In the genomic region with DNA sequence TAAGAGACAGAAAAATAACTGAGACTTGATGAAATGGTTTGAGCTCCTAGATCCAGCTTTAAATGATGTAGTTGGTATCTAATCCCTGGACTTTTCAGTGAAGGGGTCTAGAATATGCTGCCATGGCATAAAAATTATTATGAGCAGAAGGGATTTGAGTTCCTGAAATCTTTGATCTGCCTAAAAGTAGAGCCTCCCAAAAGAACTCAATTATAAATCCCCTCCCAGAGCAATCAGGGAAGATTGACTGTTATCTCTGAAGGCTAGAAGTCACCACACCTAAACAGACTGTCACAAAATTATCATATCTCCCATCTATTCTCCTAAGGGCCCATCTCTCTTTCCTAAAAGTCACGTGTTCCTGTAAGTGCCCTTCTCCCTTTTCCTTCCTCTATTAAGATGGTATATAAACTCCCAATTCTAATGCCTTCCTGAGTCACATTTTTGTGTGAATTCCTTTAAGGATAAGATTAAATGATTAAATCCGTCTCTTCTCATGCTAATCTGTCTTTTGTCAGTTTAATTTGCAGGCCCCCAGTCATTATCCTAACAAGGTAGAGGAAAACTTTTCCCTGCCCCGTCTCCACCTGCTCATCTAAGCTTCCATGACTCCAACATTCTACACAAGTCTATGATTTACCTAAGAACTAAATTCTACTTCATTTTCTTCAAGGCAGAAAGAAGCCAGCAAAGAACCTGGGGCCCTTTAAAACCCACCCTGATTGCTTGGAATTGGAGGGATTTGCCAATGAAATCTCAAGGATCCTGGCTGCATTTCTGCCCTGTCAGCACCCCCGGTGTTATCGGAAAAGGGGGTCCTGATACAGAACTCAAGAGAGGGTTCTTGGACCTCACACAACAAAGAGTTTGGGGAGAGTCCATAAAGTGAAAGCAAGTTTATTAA, we compare ENCODE assay signal across 10 cellular contexts. TPM values are rescaled to one million over a fixed set of nuclear protein-coding genes. Genes with fewer than 3 reads are reported as not detected.
DNase-seq lines count a peak whose midpoint lies in the region; ATAC-seq and TF ChIP-seq lines count a peak whose summit lies in the region.
"Had no signal": no experiment of that assay in that cellular context is flagged by ENCODE, and none has a peak within 500 bp of the region (broad histone marks: within the 10 kb centered on the region; RNA-seq: fewer than 3 reads in every experiment).

No MANE protein-coding gene starts in this region.

- peaks cover 37% of the 10 kb centered on the region for H3K4me1 ChIP-seq in GM23248 (ENCODE audit: insufficient read depth)
- H3K4me1 ChIP-seq in gastroesophageal sphincter = peaks cover 2 to 30% (median 11%) of the 10 kb centered on the region in 3 donors

- peaks cover 35% of the 10 kb centered on the region for H3K4me1 Mint-ChIP-seq in CD14-positive monocyte

- TF ChIP-seq CTCF in gastroesophageal sphincter (IDR thresholded peaks at IDR 0.05) (no peak), GM10266 (IDR thresholded peaks at IDR 0.05; ENCODE audit: control insufficient read depth, insufficient read depth, low read depth, missing control alignments) (no peak), CD14-positive monocyte (IDR thresholded peaks at IDR 0.05) (no peak)

- intact Hi-C loops in CD14-positive monocyte (cut with micrococcal nuclease) = no loop called here

- H3K36me3 ChIP-seq in GM23248 (ENCODE audit: low read depth) (no peaks in the 10 kb centered on the region), SK-N-MC (ENCODE audit: insufficient read depth, low read length) (no peaks in the 10 kb centered on the region), gastroesophageal sphincter (no peaks in the 10 kb centered on the region)

- no peak overlapping the region for H3K4me3 Mint-ChIP-seq in CD14-positive monocyte

- H3K9ac ChIP-seq in GM23248 = peak overlapping the region; percentile 84
- H3K9ac ChIP-seq in SK-N-MC (ENCODE audit: insufficient read length) = no peak overlapping the region

- H3K9me3 Mint-ChIP-seq in CD14-positive monocyte = no peaks in the 10 kb centered on the region

- ATAC-seq in gastroesophageal sphincter = no peak

- H3K27ac ChIP-seq in GM23248 (peak overlapping the region; percentile 99), SK-N-MC (peak overlapping the region; percentile 33), gastroesophageal sphincter (peak overlapping the region in 3 of 4 donors; percentile 29 to 81 (median 79)), skin epidermis (peak overlapping the region in 17 of 21 experiments; percentile 26 to 92 (median 77))

- in situ Hi-C loops in GM23248 (cut with MboI) = no loop called here

- H4K20me1 ChIP-seq in GM23248 (ENCODE audit: insufficient read depth) = no peaks in the 10 kb centered on the region

- no peaks in the 10 kb centered on the region for H3K9me2 ChIP-seq in GM23248 (ENCODE audit: insufficient read depth)

- no peak overlapping the region for H3K27ac Mint-ChIP-seq in CD14-positive monocyte

- H3K27me3 ChIP-seq in GM23248 (replicated peaks; ENCODE audit: insufficient read depth) = no peaks in the 10 kb centered on the region
- no peaks in the 10 kb centered on the region for H3K27me3 ChIP-seq in gastroesophageal sphincter

- H2AFZ ChIP-seq in GM23248 = peak overlapping the region; percentile 19; the same call in 1 of the 2 replicates

- no peak for TF ChIP-seq POLR2A in gastroesophageal sphincter (IDR thresholded peaks at IDR 0.05)

- no peaks in the 10 kb centered on the region for H3K36me3 Mint-ChIP-seq in CD14-positive monocyte

- H3K27me3 Mint-ChIP-seq in CD14-positive monocyte (ENCODE audit: low read depth in 3 of 3) = peaks cover 6% of the 10 kb centered on the region in 3 donors

- H3K9me3 ChIP-seq in GM23248 (ENCODE audit: low read depth) (no peaks in the 10 kb centered on the region), SK-N-MC (ENCODE audit: low read depth, low read length) (no peaks in the 10 kb centered on the region), gastroesophageal sphincter (no peaks in the 10 kb centered on the region)

- WGBS in GM23248 (ENCODE audit: low coverage in 1 of 2, low lambda C conversion rate in 2 of 2, missing lambda C conversion rate in 2 of 2), 2 experiments = 78 to 84% methylated on average over 5 of the region's 5 CpGs
- 65 to 69% methylated on average over 4 of the region's 5 CpGs for WGBS in gastroesophageal sphincter (ENCODE audit: low coverage in 1 of 2), 2 donors

- H3K4me2 ChIP-seq in GM23248 (ENCODE audit: unreplicated experiment) = peak overlapping the region; percentile 70

- no peaks in the 10 kb centered on the region for H3K79me2 ChIP-seq in GM23248 (ENCODE audit: insufficient read depth)

- peak overlapping the region; percentile 39; the same call in 1 of the 2 replicates for H3K4me3 ChIP-seq in GM23248
- H3K4me3 ChIP-seq in SK-N-MC = peak overlapping the region; percentile 40
- no peak overlapping the region for H3K4me3 ChIP-seq in gastroesophageal sphincter
- no peak overlapping the region for H3K4me3 ChIP-seq in skin epidermis

- DNase-seq in GM23248 (no peak), SK-N-MC (ENCODE audit: low read depth, low spot score) (no peak), GM10266 (ENCODE audit: extremely low spot score) (no peak), CD14-positive monocyte (ENCODE audit: low spot score) (no peak), NCI-H146 (lab: John Stamatoyannopoulos, UW) (no peak)
- no peak for DNase-seq in activated naive CD4-positive, alpha-beta T cell treated with Interleukin-2 at 50 U/mL for 16 hours
- DNase-seq: activated CD4-positive, alpha-beta T cell treated with anti-CD3 and anti-CD28 coated beads, Interleukin-2, amount 50 U/mL, for 4 hours; stimulated activated naive CD4-positive, alpha-beta T cell had no signal

- H3F3A ChIP-seq in GM23248 (ENCODE audit: insufficient read depth) = peaks cover 27% of the 10 kb centered on the region

- TF ChIP-seq EP300 in gastroesophageal sphincter (IDR thresholded peaks at IDR 0.05) = no peak

RNA-seq across cellular contexts. Expression of gene PWWP2A, which starts 47.1 kb away (rescaled TPM):
- total RNA-seq in GM23248 (2014; rRNA removed; shearing (Covaris generic)) = 13.0 and 13.2 TPM in 2 replicates
- polyA plus RNA-seq in GM23248 (2016; fragmentation: Nextera tagmentation; extraction: Ambion mirVana) = 5.1 and 7.8 TPM in 2 replicates
- total RNA-seq in gastroesophageal sphincter = 10 to 100 TPM; 18.3 to 34.7 (median 28.8) TPM
- polyA plus RNA-seq in CD14-positive monocyte = 10 to 100 TPM; 18.8 to 18.9 TPM

Comparison
In these comparisons a context has a peak if more than half of its experiments do, and no peak if none do; other contexts are left out.
1. H3K27ac ChIP-seq: peak in every context shown above with its lines; median percentile 99 in GM23248; 79 in gastroesophageal sphincter; 77 in skin epidermis; 33 in SK-N-MC.
2. H3K4me3 ChIP-seq: peak in GM23248 (single experiment) and SK-N-MC (single experiment); none in gastroesophageal sphincter (0 of 2) and skin epidermis (0 of 7).